In the genomic region with DNA sequence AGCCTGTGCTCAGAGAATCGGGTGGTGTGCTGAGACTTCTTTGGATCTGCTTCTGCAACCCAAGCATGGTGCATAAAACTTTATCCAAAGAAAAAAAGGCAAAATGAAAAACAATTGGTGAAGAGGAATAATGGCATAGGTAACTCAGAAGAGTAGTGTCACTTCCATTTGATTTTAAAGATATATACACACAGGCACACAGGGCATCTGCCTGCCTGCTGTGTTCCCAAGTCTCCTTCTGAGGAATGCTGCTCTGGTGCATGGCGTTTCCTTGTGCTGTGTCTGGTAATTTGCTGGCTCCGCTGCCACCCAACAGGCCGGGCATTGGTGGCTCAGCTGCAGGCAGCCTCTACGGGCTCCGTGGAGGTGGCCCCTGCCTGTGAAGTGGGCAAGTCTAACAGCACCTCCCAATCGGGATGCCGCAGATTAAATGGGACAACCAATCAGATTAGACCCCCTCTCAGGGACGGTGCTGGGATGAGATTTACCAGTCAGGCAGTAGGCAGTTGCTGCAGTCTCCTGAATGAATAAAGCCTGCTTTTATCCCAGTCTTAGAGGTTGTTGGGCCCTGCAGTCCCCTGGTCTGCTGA, we compare ENCODE assay signal across 8 cellular contexts.
DNase-seq lines count a peak whose midpoint lies in the region; ATAC-seq and TF ChIP-seq lines count a peak whose summit lies in the region.

No MANE protein-coding gene starts in this region.

- intact Hi-C loops in ovary (cut with DNase I) = loop anchor here (5.0 to 10.0 kb wide), 4 partner anchors 174 to 767 kb away; a partner anchor contains a TSS

- no peaks in the 10 kb centered on the region for H3K27me3 ChIP-seq in adipocyte (replicated peaks; ENCODE audit: control insufficient read depth, insufficient read depth, low read length)
- H3K27me3 ChIP-seq in osteoblast (ENCODE audit: insufficient read depth, low read length) = no peaks in the 10 kb centered on the region
- H3K27me3 ChIP-seq in ovary = no peaks in the 10 kb centered on the region

- no peaks in the 10 kb centered on the region for H4K20me1 ChIP-seq in osteoblast (ENCODE audit: insufficient read depth, low read length)

- TF ChIP-seq POLR2A in ovary (IDR thresholded peaks at IDR 0.05) = no peak

- TF ChIP-seq EP300 in ovary (IDR thresholded peaks at IDR 0.05) = no peak

- peak overlapping the region; percentile 9 for H3K9ac ChIP-seq in adipocyte (ENCODE audit: low read length)

- H3K9me3 ChIP-seq in adipocyte (ENCODE audit: control insufficient read depth, low read length) = no peaks in the 10 kb centered on the region
- no peaks in the 10 kb centered on the region for H3K9me3 ChIP-seq in osteoblast (ENCODE audit: low read depth, low read length)
- H3K9me3 ChIP-seq in ovary = no peaks in the 10 kb centered on the region

- WGBS in ovary, 3 donors = 87 to 88% (median 87%) methylated on average over 9 of the region's 9 CpGs

- H2AFZ ChIP-seq in osteoblast (ENCODE audit: low read length) = no peak overlapping the region

- DNase-seq in adipocyte (ENCODE audit: low read depth) = no peak
- no peak for DNase-seq in osteoblast (ENCODE audit: insufficient read length, low spot score, missing footprints)
- DNase-seq in activated T-cell treated with anti-CD3 and anti-CD28 coated beads, Interleukin-2, amount 50 U/mL, for 48 hours = no peak
- DNase-seq in activated T-cell treated with anti-CD3 and anti-CD28 coated beads, Interleukin-2, amount 50 U/mL, for 1 hour = no peak
- no peak for DNase-seq in ovary
- DNase-seq in SHP77 treated with DMSO at 0.1 percent for 48 hours (lab: John Stamatoyannopoulos, UW) = no peak

- H3K4me1 ChIP-seq in adipocyte (ENCODE audit: control insufficient read depth, insufficient read depth, low read length) (peaks cover 3% of the 10 kb centered on the region), osteoblast (ENCODE audit: insufficient read depth, low read length) (peaks cover 10% of the 10 kb centered on the region), ovary (ENCODE audit: insufficient read depth) (peaks cover 2% of the 10 kb centered on the region)

- H3K4me3 ChIP-seq in adipocyte (ENCODE audit: low read length) (no peak overlapping the region), osteoblast (ENCODE audit: insufficient read depth, low read length) (no peak overlapping the region), ovary (no peak overlapping the region)

- peak; percentile 13 for ATAC-seq in GM18498 (IDR thresholded peaks at IDR 0.05; ENCODE audit: unreplicated experiment)
- peak; percentile 7 for ATAC-seq in HG02870 (IDR thresholded peaks at IDR 0.05; ENCODE audit: unreplicated experiment)

- TF ChIP-seq CTCF in osteoblast (IDR thresholded peaks at IDR 0.05; ENCODE audit: extremely low read depth, low read depth, low read length) = no peak
- no peak for TF ChIP-seq CTCF in ovary (IDR thresholded peaks at IDR 0.05)

- H3K36me3 ChIP-seq in adipocyte (ENCODE audit: control insufficient read depth, insufficient read depth, low read length, severe bottlenecking) (no peaks in the 10 kb centered on the region), osteoblast (ENCODE audit: insufficient read depth, low read length) (no peaks in the 10 kb centered on the region), ovary (no peaks in the 10 kb centered on the region)

- peak overlapping the region; percentile 21 for H3K4me2 ChIP-seq in osteoblast (ENCODE audit: insufficient read depth, low read length)

- H3K79me2 ChIP-seq in osteoblast (ENCODE audit: insufficient read depth, low read length) = no peaks in the 10 kb centered on the region

- H3K27ac ChIP-seq in osteoblast (ENCODE audit: low read depth, low read length) (no peak overlapping the region), ovary (no peak overlapping the region)
